1 cellular context compared by ENCODE assay signal in genomic region chr17:62423647-62424461, GRCh38.
TF ChIP-seq lines count a peak whose summit lies in the region.
"Not testable (repeated sequence)": the region's sequence is repeated elsewhere in the genome, so short reads cannot be mapped to it uniquely, and the experiment has no call there.

TSS of gene METTL2A (plus strand) at chr17:62423897. CDS start at chr17:62423903, 6 bp downstream.

TF ChIP-seq in HepG2, 621 proteins besides CTCF, POLR2A, EP300 and RAD21 (continued from another document and continues in another):
- peak; percentile 83; the same call in 1 of the 2 replicates for TF ChIP-seq ZBTB20 (CRISPR knock-in tag; IDR thresholded peaks at IDR 0.05; ENCODE audit: borderline replicate concordance, low read depth)
- peak; percentile 90 for TF ChIP-seq ZNF335 (CRISPR knock-in tag; IDR thresholded peaks at IDR 0.05)
- TF ChIP-seq KLF12 (CRISPR knock-in tag; IDR thresholded peaks at IDR 0.05; ENCODE audit: borderline replicate concordance) = peak; percentile 100
- TF ChIP-seq IKZF5 (CRISPR knock-in tag; IDR thresholded peaks at IDR 0.05) = peak; percentile 85
- peak; percentile 76 for TF ChIP-seq ZNF331 (CRISPR knock-in tag; IDR thresholded peaks at IDR 0.05)
- peak; percentile 48; the same call in 1 of the 2 replicates for TF ChIP-seq AKAP8 (CRISPR knock-in tag; IDR thresholded peaks at IDR 0.05)
- TF ChIP-seq TFDP1 (CRISPR knock-in tag; IDR thresholded peaks at IDR 0.05; ENCODE audit: borderline replicate concordance) = peak; percentile 99
- 0 out of 2 replicates have a peak, but pooled peaks have one; percentile 51 for TF ChIP-seq ZNF383 (CRISPR knock-in tag; IDR thresholded peaks at IDR 0.05; ENCODE audit: borderline replicate concordance)
- 0 out of 2 replicates have a peak, but pooled peaks have one; percentile 18 for TF ChIP-seq ZNF766 (CRISPR knock-in tag; IDR thresholded peaks at IDR 0.05; ENCODE audit: borderline replicate concordance)
- peak; percentile 93; the same call in 1 of the 2 replicates for TF ChIP-seq ZNF230 (CRISPR knock-in tag; IDR thresholded peaks at IDR 0.05)
- TF ChIP-seq TFE3 (CRISPR knock-in tag; IDR thresholded peaks at IDR 0.05) = peak; percentile 60; the same call in 1 of the 2 replicates
- TF ChIP-seq ZNF512B (CRISPR knock-in tag; IDR thresholded peaks at IDR 0.05; ENCODE audit: borderline replicate concordance) = peak; percentile 76; the same call in 1 of the 2 replicates
- TF ChIP-seq CREM (IDR thresholded peaks at IDR 0.05) = peak; percentile 77
- not testable (repeated sequence) for TF ChIP-seq CREM (CRISPR knock-in tag; IDR thresholded peaks at IDR 0.05); ATF7 (IDR thresholded peaks at IDR 0.05)
- peak; percentile 70 for TF ChIP-seq NRL (CRISPR knock-in tag; IDR thresholded peaks at IDR 0.05; ENCODE audit: borderline replicate concordance)
- 0 out of 2 replicates have a peak, but pooled peaks have one; percentile 15 for TF ChIP-seq ZKSCAN1 (IDR thresholded peaks at IDR 0.05; ENCODE audit: low read length)
- TF ChIP-seq HNF1A (IDR thresholded peaks at IDR 0.05; ENCODE audit: low read depth) = 0 out of 2 replicates have a peak, but pooled peaks have one; percentile 15
- TF ChIP-seq HNF1A (CRISPR knock-in tag; IDR thresholded peaks at IDR 0.05; ENCODE audit: borderline replicate concordance) = peak; percentile 53; the same call in 1 of the 2 replicates
- TF ChIP-seq E2F2 (CRISPR knock-in tag; IDR thresholded peaks at IDR 0.05; ENCODE audit: borderline replicate concordance) = peak; percentile 66; the same call in 1 of the 2 replicates
- TF ChIP-seq TGIF2 (CRISPR knock-in tag; IDR thresholded peaks at IDR 0.05) = peak; percentile 60; the same call in 1 of the 2 replicates
- TF ChIP-seq ZNF816 (CRISPR knock-in tag; IDR thresholded peaks at IDR 0.05; ENCODE audit: borderline replicate concordance) = peak; percentile 24; the same call in 1 of the 2 replicates
- TF ChIP-seq KDM5B (CRISPR knock-in tag; IDR thresholded peaks at IDR 0.05; ENCODE audit: borderline replicate concordance) = peak; percentile 81; the same call in 1 of the 2 replicates
- peak; percentile 88 for TF ChIP-seq EHMT2 (IDR thresholded peaks at IDR 0.05; ENCODE audit: borderline replicate concordance, low read depth, low read length)
- peak; percentile 98 for TF ChIP-seq ELF3 (CRISPR knock-in tag; IDR thresholded peaks at IDR 0.05)
- TF ChIP-seq ATF7 (CRISPR knock-in tag; IDR thresholded peaks at IDR 0.05) = peak; percentile 45
- peak; percentile 19 for TF ChIP-seq DBP (CRISPR knock-in tag; IDR thresholded peaks at IDR 0.05; ENCODE audit: not compliant biosample characterization)
- TF ChIP-seq SP5 (CRISPR knock-in tag; IDR thresholded peaks at IDR 0.05; ENCODE audit: borderline replicate concordance, low read depth) = peak; percentile 94
- TF ChIP-seq THRA (CRISPR knock-in tag; IDR thresholded peaks at IDR 0.05; ENCODE audit: borderline replicate concordance) = peak; percentile 45; the same call in 1 of the 2 replicates
- TF ChIP-seq TBX2 (CRISPR knock-in tag; IDR thresholded peaks at IDR 0.05; ENCODE audit: borderline replicate concordance) = peak; percentile 87
- peak; percentile 70; the same call in 1 of the 2 replicates for TF ChIP-seq HNRNPL (IDR thresholded peaks at IDR 0.05; ENCODE audit: low read depth, low read length)
- peak; percentile 79; the same call in 1 of the 2 replicates for TF ChIP-seq FOXK1 (CRISPR knock-in tag; IDR thresholded peaks at IDR 0.05; ENCODE audit: borderline replicate concordance, low read depth)
- TF ChIP-seq BORCS8-MEF2B (CRISPR knock-in tag; IDR thresholded peaks at IDR 0.05) = peak; percentile 91
- peak; percentile 82 for TF ChIP-seq ZEB1 (IDR thresholded peaks at IDR 0.05; ENCODE audit: insufficient replicate concordance, low read depth)
- TF ChIP-seq ZNF773 (CRISPR knock-in tag; IDR thresholded peaks at IDR 0.05; ENCODE audit: borderline replicate concordance) = 0 out of 2 replicates have a peak, but pooled peaks have one; percentile 44
- TF ChIP-seq FOXC1 (CRISPR knock-in tag; IDR thresholded peaks at IDR 0.05; ENCODE audit: borderline replicate concordance) = peak; percentile 87; the same call in 1 of the 2 replicates
